In genomic region chr13:74003374-74003773, GRCh38 we compare ENCODE assay signal across 12 cellular contexts.
DNase-seq lines count a peak whose midpoint lies in the region; ATAC-seq and TF ChIP-seq lines count a peak whose summit lies in the region.
"Had no signal": no experiment of that assay in that cellular context is flagged by ENCODE, and none has a peak within 500 bp of the region (broad histone marks: within the 10 kb centered on the region; RNA-seq: fewer than 3 reads in every experiment).

No MANE protein-coding gene starts in this region.

- TF ChIP-seq EP300 in SK-N-SH (IDR thresholded peaks at IDR 0.05; ENCODE audit: borderline replicate concordance in 1 of 2, low read depth in 1 of 2, low read length in 1 of 2), result no peak

- no peaks in the 10 kb centered on the region for H3K9me2 ChIP-seq in SK-N-SH

- TF ChIP-seq CTCF in RWPE2 (IDR thresholded peaks at IDR 0.05; ENCODE audit: poor library complexity, severe bottlenecking) (no peak), SK-N-SH (IDR thresholded peaks at IDR 0.05) (no peak), vagina (IDR thresholded peaks at IDR 0.05) (no peak)

- H2AFZ ChIP-seq in SK-N-SH (ENCODE audit: low read depth), result no peak overlapping the region

- intact Hi-C loops in vagina (cut with DNase I), result no loop called here

- ATAC-seq in RWPE2 (ENCODE audit: low read depth), result peak; percentile 21; the same call in 1 of the 3 replicates
- ATAC-seq: HCT116 had no signal

- H3F3A ChIP-seq in SK-N-SH (replicated peaks; ENCODE audit: insufficient read depth), result no peaks in the 10 kb centered on the region

- no peaks in the 10 kb centered on the region for H3K36me3 ChIP-seq in RWPE2 (ENCODE audit: low read depth)
- peaks cover 0 to 2% of the 10 kb centered on the region in 2 experiments for H3K36me3 ChIP-seq in SK-N-SH (replicated peaks in 1 of 2; ENCODE audit: control insufficient read depth in 1 of 2, insufficient read depth in 2 of 2, low read length in 1 of 2)
- H3K36me3 ChIP-seq in vagina, result no peaks in the 10 kb centered on the region

- DNase-seq in ELR (ENCODE audit: low read depth) (peak; percentile 26), HCEC 1CT (peak; percentile 62), RWPE2 (ENCODE audit: low spot score) (no peak), iris pigment epithelial cell (ENCODE audit: low read depth) (peak; percentile 14), NCI-H2029 treated with DMSO at 0.1 percent for 48 hours (lab: John Stamatoyannopoulos, UW) (no peak), SK-N-SH (no peak), vagina (ENCODE audit: extremely low spot score in 2 of 2) (no peak)
- DNase-seq: C1 segment of cervical spinal cord; CD4-positive, alpha-beta T cell; DMS79 had no signal

- H3K27me3 ChIP-seq in RWPE2 (ENCODE audit: insufficient read depth, poor library complexity, severe bottlenecking), result no peaks in the 10 kb centered on the region
- H3K27me3 ChIP-seq in SK-N-SH (ENCODE audit: insufficient read depth), result no peaks in the 10 kb centered on the region
- no peaks in the 10 kb centered on the region for H3K27me3 ChIP-seq in vagina

- H3K9me3 ChIP-seq in RWPE2 (ENCODE audit: severe bottlenecking) (no peaks in the 10 kb centered on the region), SK-N-SH (no peaks in the 10 kb centered on the region), vagina (no peaks in the 10 kb centered on the region)

- no peak for TF ChIP-seq POLR2A in vagina (IDR thresholded peaks at IDR 0.05)

- H3K4me1 ChIP-seq in RWPE2 (ENCODE audit: insufficient read depth, poor library complexity, severe bottlenecking) (peaks cover 8% of the 10 kb centered on the region), SK-N-SH (ENCODE audit: control insufficient read depth in 1 of 2, insufficient read depth in 2 of 2, low read depth in 1 of 2, low read length in 1 of 2) (peaks cover 0 to 3% of the 10 kb centered on the region in 2 experiments; a peak in 1 of 4 replicates), vagina (no peaks in the 10 kb centered on the region)

- H3K79me2 ChIP-seq in SK-N-SH (ENCODE audit: insufficient read depth), result peaks cover 14% of the 10 kb centered on the region; the same call in 1 of the 2 replicates

- CTCF ChIA-PET in SK-N-SH (lab: Yijun Ruan, JAX), result no interaction called here

- H3K9ac ChIP-seq in SK-N-SH, result no peak overlapping the region

- no peak overlapping the region for H3K4me2 ChIP-seq in SK-N-SH

- POLR2A ChIA-PET in SK-N-SH (lab: Yijun Ruan, JAX), result no interaction called here

- WGBS in SK-N-SH (ENCODE audit: low lambda C conversion rate), result 28% methylated on average over 1 of the region's 1 CpG

- H3K27ac ChIP-seq in RWPE2 (ENCODE audit: poor library complexity, severe bottlenecking) (no peak overlapping the region), SK-N-SH (ENCODE audit: low read depth in 2 of 2, low read length in 1 of 2) (no peak overlapping the region), vagina (no peak overlapping the region)
- H3K27ac ChIP-seq: HL-60 had no signal

- H3K4me3 ChIP-seq in RWPE2 (ENCODE audit: severe bottlenecking) (no peak overlapping the region), SK-N-SH (ENCODE audit: low read depth in 2 of 2, low read length in 1 of 2) (no peak overlapping the region), vagina (no peak overlapping the region)

- H4K20me1 ChIP-seq in SK-N-SH (ENCODE audit: insufficient read depth), result peaks cover 10% of the 10 kb centered on the region; the same call in 1 of the 2 replicates

- TF ChIP-seq RAD21 in SK-N-SH (IDR thresholded peaks at IDR 0.05; ENCODE audit: low read length), result no peak

TF ChIP-seq in SK-N-SH, 30 proteins besides CTCF, POLR2A, EP300 and RAD21:
- TF ChIP-seq GABPA (IDR thresholded peaks at IDR 0.05; ENCODE audit: low read depth), result no peak
- no peak for TF ChIP-seq JUND (IDR thresholded peaks at IDR 0.05)
- no peak for TF ChIP-seq MAX (IDR thresholded peaks at IDR 0.05; ENCODE audit: low read depth)
- no peak for TF ChIP-seq YY1 (IDR thresholded peaks at IDR 0.05; ENCODE audit: low read depth)
- no peak for TF ChIP-seq PBX3 (IDR thresholded peaks at IDR 0.05)
- no peak for TF ChIP-seq TEAD4 (IDR thresholded peaks at IDR 0.05; ENCODE audit: borderline replicate concordance, insufficient read depth)
- no peak for TF ChIP-seq TCF12 (IDR thresholded peaks at IDR 0.05)
- TF ChIP-seq NRF1 (IDR thresholded peaks at IDR 0.05; ENCODE audit: low read depth, low read length), result no peak
- no peak for TF ChIP-seq ELF1 (IDR thresholded peaks at IDR 0.05)
- no peak for TF ChIP-seq POLR2AphosphoS5 (IDR thresholded peaks at IDR 0.05; ENCODE audit: low read depth, low read length)
- TF ChIP-seq NFIC (IDR thresholded peaks at IDR 0.05; ENCODE audit: borderline replicate concordance), result no peak
- no peak for TF ChIP-seq REST (IDR thresholded peaks at IDR 0.05; ENCODE audit: low read depth, low read length)
- TF ChIP-seq RCOR1 (IDR thresholded peaks at IDR 0.05; ENCODE audit: low read length), result no peak

Comparison
In these comparisons a context has a peak if more than half of its experiments do, and no peak if none do; other contexts are left out.
1. DNase-seq: peak in ELR (single experiment), HCEC 1CT (single experiment) and iris pigment epithelial cell (single experiment); none in RWPE2 (single experiment), NCI-H2029 treated with DMSO at 0.1 percent for 48 hours (single experiment), SK-N-SH (single experiment) and vagina (0 of 2).